In the genomic region with DNA sequence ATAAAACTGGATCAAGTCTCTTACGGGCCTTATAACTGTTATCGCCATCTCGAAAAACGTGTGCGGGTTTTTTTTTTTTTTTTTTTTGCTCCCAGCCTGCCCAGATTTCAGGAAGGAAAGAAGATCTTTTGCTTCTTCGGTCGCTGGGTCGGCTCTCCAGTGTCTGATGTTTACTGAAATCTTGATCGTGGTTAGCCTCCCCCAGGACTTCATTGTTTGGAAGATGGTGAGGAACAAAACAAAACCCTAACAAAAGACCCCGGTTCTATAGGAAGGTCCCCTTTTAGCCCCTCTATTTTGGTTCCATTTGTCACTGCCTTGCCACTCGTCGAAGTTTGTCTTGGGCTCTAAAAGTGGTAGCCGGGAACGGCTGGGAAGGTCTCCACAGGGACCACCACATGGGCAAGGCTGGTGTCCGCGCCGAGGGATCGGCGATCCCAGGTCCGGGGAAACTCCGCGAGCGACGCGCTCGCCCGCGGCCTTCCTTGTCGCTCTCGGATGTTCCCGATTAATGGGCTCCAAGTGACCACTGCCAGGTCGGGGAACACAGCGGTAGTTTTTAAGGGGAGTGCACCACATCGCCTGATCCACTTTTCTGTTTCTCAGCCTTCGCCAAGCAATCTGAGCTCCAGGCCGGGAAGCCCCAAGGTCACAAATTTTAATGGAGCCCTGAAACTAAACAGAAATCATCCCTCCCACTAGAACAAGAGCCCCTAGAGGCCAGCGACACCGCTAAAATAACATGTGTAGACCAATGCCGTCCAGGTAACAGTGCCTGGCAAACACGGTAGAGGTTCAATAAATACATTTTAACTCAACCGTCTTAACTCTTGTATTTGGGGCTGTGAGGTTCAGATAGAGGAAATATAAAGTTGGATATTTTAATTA, we compare ENCODE assay signal across 8 cellular contexts. TPM values are rescaled to one million over a fixed set of nuclear protein-coding genes. Genes with fewer than 3 reads are reported as not detected.
DNase-seq lines count a peak whose midpoint lies in the region; ATAC-seq and TF ChIP-seq lines count a peak whose summit lies in the region.

No MANE protein-coding gene starts in this region.

- H3K4me1 ChIP-seq in BLaER1, result peaks cover 28% of the 10 kb centered on the region
- H3K4me1 ChIP-seq in fibroblast of lung (ENCODE audit: control insufficient read depth, extremely low read depth, insufficient read depth, low read length), result no peaks in the 10 kb centered on the region
- H3K4me1 ChIP-seq in thymus (ENCODE audit: control insufficient read depth, insufficient read depth, low read length), result no peaks in the 10 kb centered on the region

- peaks cover 19% of the 10 kb centered on the region for H3K36me3 Mint-ChIP-seq in activated T-helper 2 cell treated with anti-CD3 and anti-CD28 coated beads, Interferon-gamma antibody, Interleukin-2, Interleukin-4, amounts not matched to agents 10 μg/mL and 5 μg/mL and 100 μg/mL, durations not matched to agents 14 hours and 24 hours and 36 hours (ENCODE audit: low read depth)
- H3K36me3 Mint-ChIP-seq in naive thymus-derived CD8-positive, alpha-beta T cell, result peaks cover 0 to 13% (median 3%) of the 10 kb centered on the region in 3 donors

- DNase-seq in HT-29 (ENCODE audit: low spot score), result peak; percentile 80
- DNase-seq in OCI-M2 (lab: John Stamatoyannopoulos, UW; ENCODE audit: unreplicated experiment), result peak; percentile 43
- peak; percentile 46 for DNase-seq in activated T-helper 2 cell treated with anti-CD3 and anti-CD28 coated beads, Interferon-gamma antibody, Interleukin-2, Interleukin-4, amounts not matched to agents 10 μg/mL and 5 μg/mL and 100 μg/mL, durations not matched to agents 14 hours and 24 hours and 36 hours (ENCODE audit: low spot score)
- DNase-seq in fibroblast of lung (ENCODE audit: low read depth in 2 of 2), result peak; percentile 61 to 65
- peak in 9 of 10 donors; percentile 25 to 80 (median 61) for DNase-seq in naive thymus-derived CD8-positive, alpha-beta T cell

- H3K27me3 Mint-ChIP-seq in activated T-helper 2 cell treated with anti-CD3 and anti-CD28 coated beads, Interferon-gamma antibody, Interleukin-2, Interleukin-4, amounts not matched to agents 10 μg/mL and 5 μg/mL and 100 μg/mL, durations not matched to agents 14 hours and 24 hours and 36 hours (ENCODE audit: low read depth), result peaks cover 3% of the 10 kb centered on the region
- H3K27me3 Mint-ChIP-seq in naive thymus-derived CD8-positive, alpha-beta T cell, result peaks cover 0 to 6% (median 0%) of the 10 kb centered on the region in 5 donors

- H3K36me3 ChIP-seq in BLaER1, result peaks cover 25% of the 10 kb centered on the region
- no peaks in the 10 kb centered on the region for H3K36me3 ChIP-seq in fibroblast of lung (ENCODE audit: control insufficient read depth, insufficient read depth, low read length)
- H3K36me3 ChIP-seq in thymus (ENCODE audit: control insufficient read depth, insufficient read depth), result peaks cover 7% of the 10 kb centered on the region

- under 1% methylated on average over 41 of the region's 41 CpGs for WGBS in thymus

- ATAC-seq in GM19025 (IDR thresholded peaks at IDR 0.05; ENCODE audit: low read depth, unreplicated experiment), result peak; percentile 1
- ATAC-seq in naive thymus-derived CD8-positive, alpha-beta T cell, result peak; percentile 26 to 32

- POLR2A ChIA-PET in naive thymus-derived CD8-positive, alpha-beta T cell (lab: Charles Lee), result interaction anchor here (0.6 to 6.2 kb wide), 19 partner anchors 11 to 1764 kb away, joined by 3 to 172 read pairs (median 11); partner anchors contain the start of gene TRIM27

- TF ChIP-seq CTCF in fibroblast of lung (conservative IDR thresholded peaks at IDR 0.05 in 1 of 2, IDR thresholded peaks at IDR 0.05 in 1 of 2; ENCODE audit: low read depth in 1 of 2, low read length in 2 of 2), result peak; percentile 26 to 38

- H4K20me1 ChIP-seq in BLaER1, result no peaks in the 10 kb centered on the region
- no peaks in the 10 kb centered on the region for H4K20me1 ChIP-seq in fibroblast of lung (ENCODE audit: control insufficient read depth, extremely low read depth, insufficient read depth, low read length)

- H2AFZ ChIP-seq in fibroblast of lung (ENCODE audit: low read length), result peak overlapping the region; percentile 4

- peak overlapping the region; percentile 97 for H3K4me3 Mint-ChIP-seq in activated T-helper 2 cell treated with anti-CD3 and anti-CD28 coated beads, Interferon-gamma antibody, Interleukin-2, Interleukin-4, amounts not matched to agents 10 μg/mL and 5 μg/mL and 100 μg/mL, durations not matched to agents 14 hours and 24 hours and 36 hours (ENCODE audit: low read depth)
- peak overlapping the region; percentile 95 to 99 (median 98) for H3K4me3 Mint-ChIP-seq in naive thymus-derived CD8-positive, alpha-beta T cell

- peaks cover 8% of the 10 kb centered on the region for H3K4me1 Mint-ChIP-seq in activated T-helper 2 cell treated with anti-CD3 and anti-CD28 coated beads, Interferon-gamma antibody, Interleukin-2, Interleukin-4, amounts not matched to agents 10 μg/mL and 5 μg/mL and 100 μg/mL, durations not matched to agents 14 hours and 24 hours and 36 hours (ENCODE audit: low read depth)
- H3K4me1 Mint-ChIP-seq in naive thymus-derived CD8-positive, alpha-beta T cell, result peaks cover 8 to 25% (median 13%) of the 10 kb centered on the region in 4 donors

- no peaks in the 10 kb centered on the region for H3K9me3 Mint-ChIP-seq in activated T-helper 2 cell treated with anti-CD3 and anti-CD28 coated beads, Interferon-gamma antibody, Interleukin-2, Interleukin-4, amounts not matched to agents 10 μg/mL and 5 μg/mL and 100 μg/mL, durations not matched to agents 14 hours and 24 hours and 36 hours
- peaks cover 0 to 6% (median 1%) of the 10 kb centered on the region in 9 donors for H3K9me3 Mint-ChIP-seq in naive thymus-derived CD8-positive, alpha-beta T cell

- H3K79me2 ChIP-seq in fibroblast of lung (ENCODE audit: control insufficient read depth, insufficient read depth, low read length), result no peaks in the 10 kb centered on the region

- peak overlapping the region; percentile 100 for H3K27ac Mint-ChIP-seq in activated T-helper 2 cell treated with anti-CD3 and anti-CD28 coated beads, Interferon-gamma antibody, Interleukin-2, Interleukin-4, amounts not matched to agents 10 μg/mL and 5 μg/mL and 100 μg/mL, durations not matched to agents 14 hours and 24 hours and 36 hours
- peak overlapping the region; percentile 99 to 100 (median 100) for H3K27ac Mint-ChIP-seq in naive thymus-derived CD8-positive, alpha-beta T cell

- H3K27me3 ChIP-seq in BLaER1 (no peaks in the 10 kb centered on the region), fibroblast of lung (ENCODE audit: control insufficient read depth, insufficient read depth, low read length) (no peaks in the 10 kb centered on the region), thymus (ENCODE audit: control insufficient read depth, insufficient read depth) (no peaks in the 10 kb centered on the region)

- intact Hi-C loops in activated T-helper 2 cell treated with anti-CD3 and anti-CD28 coated beads, Interferon-gamma antibody, Interleukin-2, Interleukin-4, amounts not matched to agents 10 μg/mL and 5 μg/mL and 100 μg/mL, durations not matched to agents 14 hours and 24 hours and 36 hours (cut with micrococcal nuclease), result loop anchor here (1.0 kb wide), 5 partner anchors 27 to 85 kb away; partner anchors contain the start of gene TRIM27

- H3K9ac ChIP-seq in BLaER1 (peak overlapping the region; percentile 97), fibroblast of lung (ENCODE audit: insufficient read depth, low read length) (peak overlapping the region; percentile 69)

- peak overlapping the region; percentile 87 for H3K4me2 ChIP-seq in BLaER1
- H3K4me2 ChIP-seq in fibroblast of lung (ENCODE audit: extremely low read depth, insufficient read depth, low read length), result peak overlapping the region; percentile 73

- no peaks in the 10 kb centered on the region for H3K9me3 ChIP-seq in BLaER1
- no peaks in the 10 kb centered on the region for H3K9me3 ChIP-seq in fibroblast of lung (ENCODE audit: control insufficient read depth, insufficient read depth, low read depth, low read length)
- no peaks in the 10 kb centered on the region for H3K9me3 ChIP-seq in thymus (ENCODE audit: control insufficient read depth)

- peak overlapping the region; percentile 87 for H3K4me3 ChIP-seq in BLaER1
- peak overlapping the region; percentile 24 to 98 (median 68) for H3K4me3 ChIP-seq in fibroblast of lung (replicated peaks in 1 of 4; ENCODE audit: control extremely low read depth in 1 of 4, insufficient read depth in 1 of 4, low read depth in 3 of 4, low read length in 4 of 4)
- H3K4me3 ChIP-seq in thymus (ENCODE audit: low read length), result peak overlapping the region; percentile 74

- peak overlapping the region; percentile 95 for H3K27ac ChIP-seq in BLaER1
- H3K27ac ChIP-seq in fibroblast of lung (ENCODE audit: insufficient read depth, low read length), result peak overlapping the region; percentile 88
- peak overlapping the region; percentile 97 for H3K27ac ChIP-seq in thymus (ENCODE audit: low read depth)

RNA-seq across cellular contexts. Expression of gene TRIM27, which starts 27.0 kb away (rescaled TPM):
- total RNA-seq in HT-29 (2014; rRNA removed; shearing (Covaris generic)), result 68.4 and 76.3 TPM in 2 replicates
- total RNA-seq in activated T-helper 2 cell treated with anti-CD3 and anti-CD28 coated beads, Interferon-gamma antibody, Interleukin-2, Interleukin-4, amounts not matched to agents 10 μg/mL and 5 μg/mL and 100 μg/mL, durations not matched to agents 14 hours and 24 hours and 36 hours, result 64.4 and 69.6 TPM in 2 replicates
- 43.7 and 43.8 TPM in 2 replicates for total RNA-seq in fibroblast of lung
- polyA plus RNA-seq in fibroblast of lung (42.1 and 42.7 TPM in 2 replicates), thymus (67.9 TPM)
- 28.5 and 33.6 TPM in 2 replicates for polyA plus RNA-seq in fibroblast of lung (2012)
- 17.3 and 28.3 TPM in 2 replicates for polyA minus RNA-seq in fibroblast of lung (ENCODE audit: low replicate concordance)
- total RNA-seq in naive thymus-derived CD8-positive, alpha-beta T cell, result 10 to 100 TPM; 79.8 to 80.4 TPM
- 10 to 100 TPM; 37.5 to 71.3 (median 44.2) TPM for polyA plus RNA-seq in naive thymus-derived CD8-positive, alpha-beta T cell

Comparison
In these comparisons a context has a peak if more than half of its experiments do, and no peak if none do; other contexts are left out.
1. Peak in every context shown above with its lines: DNase-seq, ATAC-seq, H3K4me3 ChIP-seq and H3K27ac ChIP-seq.